6 cellular contexts compared by ENCODE assay signal in genomic region chr16:30533748-30534367, GRCh38.
A peak's percentile ranks its signal among the peaks of the same experiment; 100 is the strongest.
DNase-seq lines count a peak whose midpoint lies in the region; ATAC-seq and TF ChIP-seq lines count a peak whose summit lies in the region.

No MANE protein-coding gene starts in this region.

- no peaks in the 10 kb centered on the region for H3K27me3 ChIP-seq in NT2/D1 (ENCODE audit: insufficient read depth, insufficient read length)

- H3K4me3 ChIP-seq in NT2/D1 (ENCODE audit: insufficient read length, low read depth) = peak overlapping the region; percentile 85
- H3K4me3 ChIP-seq in foreskin fibroblast (ENCODE audit: low read depth in 1 of 2, low read length in 2 of 2) = peak overlapping the region; percentile 64 to 66

- peak; percentile 22 for ATAC-seq in GM21529 (IDR thresholded peaks at IDR 0.05; ENCODE audit: unreplicated experiment)

- H3K4me1 ChIP-seq in NT2/D1 (ENCODE audit: insufficient read depth, insufficient read length) = peaks cover 6% of the 10 kb centered on the region

- no peak for TF ChIP-seq CTCF in foreskin fibroblast (IDR thresholded peaks at IDR 0.05; ENCODE audit: low read depth, low read length)

- H3K9me3 ChIP-seq in NT2/D1 (ENCODE audit: insufficient read depth, low read length) = no peaks in the 10 kb centered on the region

- DNase-seq in NT2/D1 (ENCODE audit: low read depth, low spot score) (no peak), foreskin fibroblast (peak in 1 of 2 donors; percentile 23), substantia nigra (lab: John Stamatoyannopoulos, UW) (no peak), NCI-H2107 (lab: John Stamatoyannopoulos, UW) (no peak), HuH-7 (ENCODE audit: low spot score) (no peak)

- H3K36me3 ChIP-seq in NT2/D1 (ENCODE audit: insufficient read depth, insufficient read length, low read length) = peaks cover 35% of the 10 kb centered on the region

- peak overlapping the region; percentile 93 for H3K9ac ChIP-seq in NT2/D1 (ENCODE audit: insufficient read length, low read depth)

- H3K27ac ChIP-seq in substantia nigra (ENCODE audit: low read depth, low read length, poor library complexity, severe bottlenecking) = peak overlapping the region; percentile 90
